Comparison of ENCODE assay signal across 2 cellular contexts in the genomic region with DNA sequence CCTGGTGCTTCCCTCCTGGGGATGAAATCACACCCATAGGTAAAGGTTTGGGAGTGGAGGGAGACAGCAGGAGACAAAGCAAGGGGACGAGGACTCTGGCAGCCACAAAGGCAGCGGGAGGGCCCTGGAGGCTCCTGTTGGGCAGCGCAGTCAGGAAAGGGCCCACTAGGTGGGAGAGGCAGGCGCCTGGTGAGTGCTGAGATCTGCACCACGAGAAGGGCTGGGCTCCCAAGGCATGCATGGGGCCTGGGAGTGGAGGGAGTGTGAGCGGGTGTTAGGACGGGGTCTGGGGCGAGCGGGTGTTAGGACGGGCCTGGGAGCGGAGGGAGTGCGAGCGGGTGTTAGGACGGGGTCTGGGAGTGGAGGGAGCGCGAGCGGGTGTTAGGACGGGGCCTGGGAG.
TF ChIP-seq lines count a peak whose summit lies in the region.

No MANE protein-coding gene starts in this region.

TF ChIP-seq in GM23338, 12 proteins besides CTCF, POLR2A, EP300 and RAD21 (continues in another document):
- TF ChIP-seq NANOG (IDR thresholded peaks at IDR 0.05; ENCODE audit: borderline replicate concordance): no peak
- no peak for TF ChIP-seq EZH2phosphoT487 (IDR thresholded peaks at IDR 0.05; ENCODE audit: unreplicated experiment)
- no peak for TF ChIP-seq EZH2 (IDR thresholded peaks at IDR 0.05; ENCODE audit: low read depth, unreplicated experiment)
- TF ChIP-seq, protein P1, sequence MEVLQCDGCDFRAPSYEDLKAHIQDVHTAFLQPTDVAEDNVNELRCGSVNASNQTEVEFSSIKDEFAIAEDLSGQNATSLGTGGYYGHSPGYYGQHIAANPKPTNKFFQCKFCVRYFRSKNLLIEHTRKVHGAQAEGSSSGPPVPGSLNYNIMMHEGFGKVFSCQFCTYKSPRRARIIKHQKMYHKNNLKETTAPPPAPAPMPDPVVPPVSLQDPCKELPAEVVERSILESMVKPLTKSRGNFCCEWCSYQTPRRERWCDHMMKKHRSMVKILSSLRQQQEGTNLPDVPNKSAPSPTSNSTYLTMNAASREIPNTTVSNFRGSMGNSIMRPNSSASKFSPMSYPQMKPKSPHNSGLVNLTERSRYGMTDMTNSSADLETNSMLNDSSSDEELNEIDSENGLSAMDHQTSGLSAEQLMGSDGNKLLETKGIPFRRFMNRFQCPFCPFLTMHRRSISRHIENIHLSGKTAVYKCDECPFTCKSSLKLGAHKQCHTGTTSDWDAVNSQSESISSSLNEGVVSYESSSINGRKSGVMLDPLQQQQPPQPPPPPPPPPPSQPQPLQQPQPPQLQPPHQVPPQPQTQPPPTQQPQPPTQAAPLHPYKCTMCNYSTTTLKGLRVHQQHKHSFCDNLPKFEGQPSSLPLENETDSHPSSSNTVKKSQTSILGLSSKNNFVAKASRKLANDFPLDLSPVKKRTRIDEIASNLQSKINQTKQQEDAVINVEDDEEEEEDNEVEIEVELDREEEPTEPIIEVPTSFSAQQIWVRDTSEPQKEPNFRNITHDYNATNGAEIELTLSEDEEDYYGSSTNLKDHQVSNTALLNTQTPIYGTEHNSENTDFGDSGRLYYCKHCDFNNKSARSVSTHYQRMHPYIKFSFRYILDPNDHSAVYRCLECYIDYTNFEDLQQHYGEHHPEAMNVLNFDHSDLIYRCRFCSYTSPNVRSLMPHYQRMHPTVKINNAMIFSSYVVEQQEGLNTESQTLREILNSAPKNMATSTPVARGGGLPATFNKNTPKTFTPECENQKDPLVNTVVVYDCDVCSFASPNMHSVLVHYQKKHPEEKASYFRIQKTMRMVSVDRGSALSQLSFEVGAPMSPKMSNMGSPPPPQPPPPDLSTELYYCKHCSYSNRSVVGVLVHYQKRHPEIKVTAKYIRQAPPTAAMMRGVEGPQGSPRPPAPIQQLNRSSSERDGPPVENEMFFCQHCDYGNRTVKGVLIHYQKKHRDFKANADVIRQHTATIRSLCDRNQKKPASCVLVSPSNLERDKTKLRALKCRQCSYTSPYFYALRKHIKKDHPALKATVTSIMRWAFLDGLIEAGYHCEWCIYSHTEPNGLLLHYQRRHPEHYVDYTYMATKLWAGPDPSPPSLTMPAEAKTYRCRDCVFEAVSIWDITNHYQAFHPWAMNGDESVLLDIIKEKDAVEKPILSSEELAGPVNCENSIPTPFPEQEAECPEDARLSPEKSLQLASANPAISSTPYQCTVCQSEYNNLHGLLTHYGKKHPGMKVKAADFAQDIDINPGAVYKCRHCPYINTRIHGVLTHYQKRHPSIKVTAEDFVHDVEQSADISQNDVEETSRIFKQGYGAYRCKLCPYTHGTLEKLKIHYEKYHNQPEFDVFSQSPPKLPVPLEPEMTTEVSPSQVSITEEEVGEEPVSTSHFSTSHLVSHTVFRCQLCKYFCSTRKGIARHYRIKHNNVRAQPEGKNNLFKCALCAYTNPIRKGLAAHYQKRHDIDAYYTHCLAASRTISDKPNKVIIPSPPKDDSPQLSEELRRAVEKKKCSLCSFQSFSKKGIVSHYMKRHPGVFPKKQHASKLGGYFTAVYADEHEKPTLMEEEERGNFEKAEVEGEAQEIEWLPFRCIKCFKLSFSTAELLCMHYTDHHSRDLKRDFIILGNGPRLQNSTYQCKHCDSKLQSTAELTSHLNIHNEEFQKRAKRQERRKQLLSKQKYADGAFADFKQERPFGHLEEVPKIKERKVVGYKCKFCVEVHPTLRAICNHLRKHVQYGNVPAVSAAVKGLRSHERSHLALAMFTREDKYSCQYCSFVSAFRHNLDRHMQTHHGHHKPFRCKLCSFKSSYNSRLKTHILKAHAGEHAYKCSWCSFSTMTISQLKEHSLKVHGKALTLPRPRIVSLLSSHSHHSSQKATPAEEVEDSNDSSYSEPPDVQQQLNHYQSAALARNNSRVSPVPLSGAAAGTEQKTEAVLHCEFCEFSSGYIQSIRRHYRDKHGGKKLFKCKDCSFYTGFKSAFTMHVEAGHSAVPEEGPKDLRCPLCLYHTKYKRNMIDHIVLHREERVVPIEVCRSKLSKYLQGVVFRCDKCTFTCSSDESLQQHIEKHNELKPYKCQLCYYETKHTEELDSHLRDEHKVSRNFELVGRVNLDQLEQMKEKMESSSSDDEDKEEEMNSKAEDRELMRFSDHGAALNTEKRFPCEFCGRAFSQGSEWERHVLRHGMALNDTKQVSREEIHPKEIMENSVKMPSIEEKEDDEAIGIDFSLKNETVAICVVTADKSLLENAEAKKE (CRISPR knock-in tag; IDR thresholded peaks at IDR 0.05): no peak
- no peak for TF ChIP-seq STAT1 (IDR thresholded peaks at IDR 0.05; ENCODE audit: unreplicated experiment)
- no peak for TF ChIP-seq ZNF331 (CRISPR knock-in tag; IDR thresholded peaks at IDR 0.05; ENCODE audit: low read depth)
- no peak for TF ChIP-seq JUNB (IDR thresholded peaks at IDR 0.05; ENCODE audit: unreplicated experiment)
- TF ChIP-seq ZNF114 (CRISPR knock-in tag; IDR thresholded peaks at IDR 0.05): no peak
- TF ChIP-seq, protein P2, sequence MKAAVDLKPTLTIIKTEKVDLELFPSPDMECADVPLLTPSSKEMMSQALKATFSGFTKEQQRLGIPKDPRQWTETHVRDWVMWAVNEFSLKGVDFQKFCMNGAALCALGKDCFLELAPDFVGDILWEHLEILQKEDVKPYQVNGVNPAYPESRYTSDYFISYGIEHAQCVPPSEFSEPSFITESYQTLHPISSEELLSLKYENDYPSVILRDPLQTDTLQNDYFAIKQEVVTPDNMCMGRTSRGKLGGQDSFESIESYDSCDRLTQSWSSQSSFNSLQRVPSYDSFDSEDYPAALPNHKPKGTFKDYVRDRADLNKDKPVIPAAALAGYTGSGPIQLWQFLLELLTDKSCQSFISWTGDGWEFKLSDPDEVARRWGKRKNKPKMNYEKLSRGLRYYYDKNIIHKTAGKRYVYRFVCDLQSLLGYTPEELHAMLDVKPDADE (IDR thresholded peaks at IDR 0.05): no peak
- TF ChIP-seq, protein P3, sequence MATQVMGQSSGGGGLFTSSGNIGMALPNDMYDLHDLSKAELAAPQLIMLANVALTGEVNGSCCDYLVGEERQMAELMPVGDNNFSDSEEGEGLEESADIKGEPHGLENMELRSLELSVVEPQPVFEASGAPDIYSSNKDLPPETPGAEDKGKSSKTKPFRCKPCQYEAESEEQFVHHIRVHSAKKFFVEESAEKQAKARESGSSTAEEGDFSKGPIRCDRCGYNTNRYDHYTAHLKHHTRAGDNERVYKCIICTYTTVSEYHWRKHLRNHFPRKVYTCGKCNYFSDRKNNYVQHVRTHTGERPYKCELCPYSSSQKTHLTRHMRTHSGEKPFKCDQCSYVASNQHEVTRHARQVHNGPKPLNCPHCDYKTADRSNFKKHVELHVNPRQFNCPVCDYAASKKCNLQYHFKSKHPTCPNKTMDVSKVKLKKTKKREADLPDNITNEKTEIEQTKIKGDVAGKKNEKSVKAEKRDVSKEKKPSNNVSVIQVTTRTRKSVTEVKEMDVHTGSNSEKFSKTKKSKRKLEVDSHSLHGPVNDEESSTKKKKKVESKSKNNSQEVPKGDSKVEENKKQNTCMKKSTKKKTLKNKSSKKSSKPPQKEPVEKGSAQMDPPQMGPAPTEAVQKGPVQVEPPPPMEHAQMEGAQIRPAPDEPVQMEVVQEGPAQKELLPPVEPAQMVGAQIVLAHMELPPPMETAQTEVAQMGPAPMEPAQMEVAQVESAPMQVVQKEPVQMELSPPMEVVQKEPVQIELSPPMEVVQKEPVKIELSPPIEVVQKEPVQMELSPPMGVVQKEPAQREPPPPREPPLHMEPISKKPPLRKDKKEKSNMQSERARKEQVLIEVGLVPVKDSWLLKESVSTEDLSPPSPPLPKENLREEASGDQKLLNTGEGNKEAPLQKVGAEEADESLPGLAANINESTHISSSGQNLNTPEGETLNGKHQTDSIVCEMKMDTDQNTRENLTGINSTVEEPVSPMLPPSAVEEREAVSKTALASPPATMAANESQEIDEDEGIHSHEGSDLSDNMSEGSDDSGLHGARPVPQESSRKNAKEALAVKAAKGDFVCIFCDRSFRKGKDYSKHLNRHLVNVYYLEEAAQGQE (IDR thresholded peaks at IDR 0.05; ENCODE audit: unreplicated experiment): no peak

TF ChIP-seq in H1, 55 proteins besides CTCF, POLR2A, EP300 and RAD21:
- TF ChIP-seq CREB1 (IDR thresholded peaks at IDR 0.05): no peak
- TF ChIP-seq BRCA1 (IDR thresholded peaks at IDR 0.05; ENCODE audit: low read depth, low read length): no peak
- TF ChIP-seq GABPA (IDR thresholded peaks at IDR 0.05; ENCODE audit: borderline replicate concordance, insufficient read depth, low read length): no peak
- no peak for TF ChIP-seq JUND (IDR thresholded peaks at IDR 0.05; ENCODE audit: low read length)
- TF ChIP-seq SIRT6 (IDR thresholded peaks at IDR 0.05; ENCODE audit: low read length): no peak
- no peak for TF ChIP-seq YY1 (IDR thresholded peaks at IDR 0.05; ENCODE audit: low read depth, low read length)
- TF ChIP-seq, protein P4, sequence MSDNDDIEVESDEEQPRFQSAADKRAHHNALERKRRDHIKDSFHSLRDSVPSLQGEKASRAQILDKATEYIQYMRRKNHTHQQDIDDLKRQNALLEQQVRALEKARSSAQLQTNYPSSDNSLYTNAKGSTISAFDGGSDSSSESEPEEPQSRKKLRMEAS (IDR thresholded peaks at IDR 0.05): no peak
- no peak for TF ChIP-seq SIX5 (IDR thresholded peaks at IDR 0.05; ENCODE audit: low read depth, low read length)
- TF ChIP-seq RXRA (IDR thresholded peaks at IDR 0.05; ENCODE audit: insufficient read depth, low read depth, low read length): no peak
- TF ChIP-seq NANOG (IDR thresholded peaks at IDR 0.05; ENCODE audit: insufficient read depth, low read depth, low read length, poor library complexity, severe bottlenecking): no peak
